Comparison of ENCODE assay signal across 20 cellular contexts in genomic region chr17:48530208-48530886, GRCh38. TPM values are rescaled to one million over a fixed set of nuclear protein-coding genes. Genes with fewer than 3 reads are reported as not detected.
"Had no signal": no experiment of that assay in that cellular context is flagged by ENCODE, and none has a peak within 500 bp of the region (broad histone marks: within the 10 kb centered on the region; RNA-seq: fewer than 3 reads in every experiment).

No MANE protein-coding gene starts in this region.

- H3K4me3 Mint-ChIP-seq: activated B cell treated with CpG ODN at 0.5 μM for 24 hours; activated CD4-positive, alpha-beta T cell treated with anti-CD3 and anti-CD28 coated beads, Interleukin-2, amount 10 ng/mL, durations not matched to agents 24 days and 14 days; effector memory CD8-positive, alpha-beta T cell had no signal

- H3K36me3 Mint-ChIP-seq: activated naive CD4-positive, alpha-beta T cell treated with anti-CD3 and anti-CD28 coated beads, Interleukin-2, amount 50 U/mL, for 72 hours had no signal

- H3K4me1 Mint-ChIP-seq: activated B cell treated with CpG ODN at 0.5 μM for 24 hours had no signal

- ATAC-seq: activated naive CD4-positive, alpha-beta T cell treated with anti-CD3 and anti-CD28 coated beads, Interleukin-2, amount 50 U/mL, for 72 hours; body of pancreas; effector memory CD8-positive, alpha-beta T cell; left ventricle myocardium superior; sciatic nerve; SK-N-SH treated with all-trans-retinoic acid at 6 μM for 48 hours had no signal

- H3K4me3 ChIP-seq: body of pancreas, prostate gland, upper lobe of left lung had no signal

- H3K27ac ChIP-seq: body of pancreas, prostate gland, upper lobe of left lung had no signal

- H3K9me3 ChIP-seq: body of pancreas, prostate gland, upper lobe of left lung had no signal

- DNase-seq: activated B cell treated with CpG ODN at 0.5 μM for 24 hours; activated CD4-positive, alpha-beta T cell treated with anti-CD3 and anti-CD28 coated beads, Interleukin-2, amount 10 ng/mL, durations not matched to agents 24 days and 14 days; activated CD8-positive, alpha-beta memory T cell treated with anti-CD3 and anti-CD28 coated beads for 24 hours; amniotic stem cell; body of pancreas; central memory CD4-positive, alpha-beta T cell; cortex of kidney; effector memory CD8-positive, alpha-beta T cell; hippocampal formation; left ventricle myocardium superior; stimulated activated naive CD4-positive, alpha-beta T cell treated with Interleukin-2 at 50 U/mL for 16 hours had no signal

- H3K9me3 Mint-ChIP-seq: activated B cell treated with CpG ODN at 0.5 μM for 24 hours; activated CD4-positive, alpha-beta T cell treated with anti-CD3 and anti-CD28 coated beads, Interleukin-2, amount 10 ng/mL, durations not matched to agents 24 days and 14 days; activated naive CD4-positive, alpha-beta T cell treated with anti-CD3 and anti-CD28 coated beads, Interleukin-2, amount 50 U/mL, for 72 hours; effector memory CD8-positive, alpha-beta T cell had no signal

- H3K4me1 ChIP-seq: prostate gland had no signal

- H3K27ac Mint-ChIP-seq: activated B cell treated with CpG ODN at 0.5 μM for 24 hours; activated CD4-positive, alpha-beta T cell treated with anti-CD3 and anti-CD28 coated beads, Interleukin-2, amount 10 ng/mL, durations not matched to agents 24 days and 14 days; activated naive CD4-positive, alpha-beta T cell treated with anti-CD3 and anti-CD28 coated beads, Interleukin-2, amount 50 U/mL, for 72 hours; effector memory CD8-positive, alpha-beta T cell had no signal

- H3K36me3 ChIP-seq: prostate gland, upper lobe of left lung had no signal

RNA-seq across cellular contexts. Expression of gene HOXB1, which starts 0.5 kb away (rescaled TPM):
- total RNA-seq: activated B cell treated with CpG ODN at 0.5 μM for 24 hours; activated CD4-positive, alpha-beta T cell treated with anti-CD3 and anti-CD28 coated beads, Interleukin-2, amount 10 ng/mL, durations not matched to agents 24 days and 14 days; activated naive CD4-positive, alpha-beta T cell treated with anti-CD3 and anti-CD28 coated beads, Interleukin-2, amount 50 U/mL, for 72 hours; body of pancreas; epithelial cell of proximal tubule; left ventricle myocardium superior; mesenteric fat pad; myocyte; prostate gland; sciatic nerve; T-helper 1 cell treated with Interleukin-12 subunit alpha and Interleukin-12 subunit beta and Interleukin-4 antibody, amounts not matched to agents 30 ng/mL and 1 ng/mL, for 36 hours; upper lobe of left lung had no signal
